Comparison of ENCODE assay signal across 18 cellular contexts in genomic region chr15:56383011-56383410, GRCh38. TPM values are rescaled to one million over a fixed set of nuclear protein-coding genes. Genes with fewer than 3 reads are reported as not detected.
DNase-seq lines count a peak whose midpoint lies in the region; ATAC-seq and TF ChIP-seq lines count a peak whose summit lies in the region.
"Had no signal": no experiment of that assay in that cellular context is flagged by ENCODE, and none has a peak within 500 bp of the region (broad histone marks: within the 10 kb centered on the region; RNA-seq: fewer than 3 reads in every experiment).

No MANE protein-coding gene starts in this region.

- H3K9ac ChIP-seq in HCT116 (ENCODE audit: low read length): no peak overlapping the region
- H3K9ac ChIP-seq: BLaER1 treated with 17β-estradiol and CSF1 and Interleukin-3, amounts not matched to agents 10 nM and 100 nM had no signal

- H3K27ac ChIP-seq in HCT116 (ENCODE audit: low read depth, low read length): no peak overlapping the region
- H3K27ac ChIP-seq in RWPE2 (ENCODE audit: poor library complexity, severe bottlenecking): no peak overlapping the region
- H3K27ac ChIP-seq in epithelial cell of prostate: no peak overlapping the region
- H3K27ac ChIP-seq: BLaER1 treated with 17β-estradiol and CSF1 and Interleukin-3, amounts not matched to agents 10 nM and 100 nM had no signal

- H3K36me3 ChIP-seq in HCT116 (ENCODE audit: control insufficient read depth in 1 of 2, insufficient read depth in 2 of 2, low read length in 2 of 2) (no peaks in the 10 kb centered on the region), RWPE2 (ENCODE audit: low read depth) (no peaks in the 10 kb centered on the region)
- H3K36me3 ChIP-seq: BLaER1 treated with 17β-estradiol and CSF1 and Interleukin-3, amounts not matched to agents 10 nM and 100 nM; HAP-1 had no signal

- H3K9me3 Mint-ChIP-seq in natural killer cell: peaks cover 6 to 27% of the 10 kb centered on the region in 2 donors
- peaks cover 14 to 36% (median 30%) of the 10 kb centered on the region in 9 donors for H3K9me3 Mint-ChIP-seq in naive thymus-derived CD8-positive, alpha-beta T cell
- peaks cover 13 to 17% of the 10 kb centered on the region in 2 donors for H3K9me3 Mint-ChIP-seq in activated T-cell treated with anti-CD3 and anti-CD28 coated beads, Interleukin-2, amount 50 U/mL, for 72 hours

- H2AFZ ChIP-seq in HCT116 (ENCODE audit: low read depth, low read length, poor library complexity, severe bottlenecking): no peak overlapping the region

- TF ChIP-seq RAD21 in HCT116 (IDR thresholded peaks at IDR 0.05; ENCODE audit: low read depth): no peak

- H4K20me1 ChIP-seq in HCT116 (ENCODE audit: insufficient read depth): no peaks in the 10 kb centered on the region
- H4K20me1 ChIP-seq: BLaER1 treated with 17β-estradiol and CSF1 and Interleukin-3, amounts not matched to agents 10 nM and 100 nM had no signal

- no peaks in the 10 kb centered on the region for H3K9me3 ChIP-seq in HCT116 (ENCODE audit: control insufficient read depth in 1 of 2, insufficient read depth in 1 of 2, low read depth in 1 of 2, low read length in 2 of 2)
- peaks cover 3% of the 10 kb centered on the region for H3K9me3 ChIP-seq in RWPE2 (ENCODE audit: severe bottlenecking)
- H3K9me3 ChIP-seq: HAP-1 had no signal

- TF ChIP-seq CTCF in HCT116 (IDR thresholded peaks at IDR 0.05 in 2 of 3, conservative IDR thresholded peaks at IDR 0.05 in 1 of 3; ENCODE audit: borderline replicate concordance in 1 of 3, insufficient read depth in 1 of 3, low read depth in 2 of 3, low read length in 2 of 3) (no peak), RWPE2 (IDR thresholded peaks at IDR 0.05; ENCODE audit: poor library complexity, severe bottlenecking) (no peak), natural killer cell (IDR thresholded peaks at IDR 0.05) (no peak)

- BruUV-seq in HCT116 (replicated peaks; lab: Mats Ljungman, UMichigan): no TSS peak

- no peaks in the 10 kb centered on the region for H3K4me1 Mint-ChIP-seq in natural killer cell
- no peaks in the 10 kb centered on the region for H3K4me1 Mint-ChIP-seq in naive thymus-derived CD8-positive, alpha-beta T cell
- H3K4me1 Mint-ChIP-seq in activated T-cell treated with anti-CD3 and anti-CD28 coated beads, Interleukin-2, amount 50 U/mL, for 72 hours (ENCODE audit: low read depth): no peaks in the 10 kb centered on the region
- H3K4me1 Mint-ChIP-seq: CD8-positive, alpha-beta memory T cell had no signal

- H3K9me2 ChIP-seq in HCT116 (ENCODE audit: insufficient read depth): no peaks in the 10 kb centered on the region

- H3K36me3 Mint-ChIP-seq in natural killer cell: peaks cover 11% of the 10 kb centered on the region
- peaks cover 0 to 29% (median 23%) of the 10 kb centered on the region in 3 donors for H3K36me3 Mint-ChIP-seq in naive thymus-derived CD8-positive, alpha-beta T cell
- peaks cover 5 to 9% of the 10 kb centered on the region in 2 donors for H3K36me3 Mint-ChIP-seq in activated T-cell treated with anti-CD3 and anti-CD28 coated beads, Interleukin-2, amount 50 U/mL, for 72 hours (ENCODE audit: insufficient read depth in 2 of 2)

- H3K4me3 ChIP-seq in HCT116 (replicated peaks in 1 of 2; ENCODE audit: low read depth in 1 of 2, low read length in 2 of 2) (no peak overlapping the region), RWPE2 (ENCODE audit: severe bottlenecking) (no peak overlapping the region)
- H3K4me3 ChIP-seq: BLaER1 treated with 17β-estradiol and CSF1 and Interleukin-3, amounts not matched to agents 10 nM and 100 nM; HAP-1 had no signal

- RAD21 ChIA-PET in HCT116 (lab: Charles Lee; ENCODE audit: low non-redundant PET in 1 of 2, low total read pairs in 2 of 2, uncharacterized antibody in 2 of 2, unreplicated experiment in 2 of 2): no interaction called here

- no peak overlapping the region for H3K27ac Mint-ChIP-seq in natural killer cell
- H3K27ac Mint-ChIP-seq in naive thymus-derived CD8-positive, alpha-beta T cell: no peak overlapping the region
- H3K27ac Mint-ChIP-seq in activated T-cell treated with anti-CD3 and anti-CD28 coated beads, Interleukin-2, amount 50 U/mL, for 72 hours: no peak overlapping the region
- H3K27ac Mint-ChIP-seq: CD8-positive, alpha-beta memory T cell; IgD-negative memory B cell had no signal

- H3K27me3 Mint-ChIP-seq in natural killer cell (ENCODE audit: low read depth in 2 of 2): peaks cover 0 to 3% of the 10 kb centered on the region in 2 donors
- peaks cover 5 to 11% (median 6%) of the 10 kb centered on the region in 5 donors for H3K27me3 Mint-ChIP-seq in naive thymus-derived CD8-positive, alpha-beta T cell
- no peaks in the 10 kb centered on the region for H3K27me3 Mint-ChIP-seq in activated T-cell treated with anti-CD3 and anti-CD28 coated beads, Interleukin-2, amount 50 U/mL, for 72 hours (ENCODE audit: low read depth)
- H3K27me3 Mint-ChIP-seq: IgD-negative memory B cell had no signal

- no peak overlapping the region for H3K4me3 Mint-ChIP-seq in natural killer cell
- H3K4me3 Mint-ChIP-seq in naive thymus-derived CD8-positive, alpha-beta T cell: no peak overlapping the region
- no peak overlapping the region for H3K4me3 Mint-ChIP-seq in activated T-cell treated with anti-CD3 and anti-CD28 coated beads, Interleukin-2, amount 50 U/mL, for 72 hours
- H3K4me3 Mint-ChIP-seq: CD8-positive, alpha-beta memory T cell had no signal

- H3K27me3 ChIP-seq in HCT116 (ENCODE audit: insufficient read depth, low read length): no peaks in the 10 kb centered on the region
- no peaks in the 10 kb centered on the region for H3K27me3 ChIP-seq in RWPE2 (ENCODE audit: insufficient read depth, poor library complexity, severe bottlenecking)
- H3K27me3 ChIP-seq: BLaER1 treated with 17β-estradiol and CSF1 and Interleukin-3, amounts not matched to agents 10 nM and 100 nM had no signal

- no peak overlapping the region for H3K4me2 ChIP-seq in HCT116 (ENCODE audit: low read length)
- H3K4me2 ChIP-seq: BLaER1 treated with 17β-estradiol and CSF1 and Interleukin-3, amounts not matched to agents 10 nM and 100 nM had no signal

- H3K4me1 ChIP-seq in HCT116 (ENCODE audit: control insufficient read depth in 1 of 2, insufficient read depth in 2 of 2, low read length in 2 of 2) (peaks cover 0 to 6% of the 10 kb centered on the region in 2 experiments; a peak in 1 of 4 replicates), RWPE2 (ENCODE audit: insufficient read depth, poor library complexity, severe bottlenecking) (no peaks in the 10 kb centered on the region)
- H3K4me1 ChIP-seq: BLaER1 treated with 17β-estradiol and CSF1 and Interleukin-3, amounts not matched to agents 10 nM and 100 nM; HAP-1 had no signal

- intact Hi-C loops in HCT116 (cut with micrococcal nuclease): no loop called here
- intact Hi-C loops in natural killer cell (cut with micrococcal nuclease): no loop called here

- POLR2A ChIA-PET in HCT116 (lab: Charles Lee): no interaction called here
- POLR2A ChIA-PET in naive thymus-derived CD8-positive, alpha-beta T cell (lab: Charles Lee): no interaction called here

- H3K79me2 ChIP-seq in HCT116 (ENCODE audit: insufficient read depth, low read length): no peaks in the 10 kb centered on the region

- ATAC-seq in HCT116 (peak; percentile 66), RWPE2 (ENCODE audit: low read depth) (peak; percentile 49; the same call in 1 of the 3 replicates), GM21423 (IDR thresholded peaks at IDR 0.05; ENCODE audit: unreplicated experiment) (no peak), natural killer cell (no peak)
- ATAC-seq in naive thymus-derived CD8-positive, alpha-beta T cell: no peak
- no peak for ATAC-seq in activated T-cell treated with anti-CD3 and anti-CD28 coated beads, Interleukin-2, amount 50 U/mL, for 72 hours (replicated peaks in 1 of 2)

- CTCF ChIA-PET in HCT116 (lab: Charles Lee): no interaction called here

- TF ChIP-seq POLR2A in HCT116 (IDR thresholded peaks at IDR 0.05; ENCODE audit: borderline replicate concordance, extremely low read depth, insufficient read depth, insufficient read length): no peak

- DNase-seq in HCT116 (ENCODE audit: low read depth, low spot score): no peak
- no peak for DNase-seq in RWPE2 (ENCODE audit: low spot score)
- peak; percentile 12 for DNase-seq in epithelial cell of prostate (ENCODE audit: low read depth, low spot score)
- no peak for DNase-seq in natural killer cell
- no peak for DNase-seq in naive thymus-derived CD8-positive, alpha-beta T cell
- no peak for DNase-seq in activated T-cell treated with anti-CD3 and anti-CD28 coated beads, Interleukin-2, amount 50 U/mL, for 72 hours
- DNase-seq: CD8-positive, alpha-beta memory T cell; GF-D8; Kasumi-1; NCI-H1105; NCI-H1694; NCI-H510A treated with DMSO at 0.1 percent for 48 hours; NCI-H82; SHP77 treated with DMSO at 0.1 percent for 48 hours had no signal

TF ChIP-seq in HCT116, 20 proteins besides CTCF, POLR2A, EP300 and RAD21 (continues in another document):
- TF ChIP-seq ZFX (IDR thresholded peaks at IDR 0.05) (no peak), REST (IDR thresholded peaks at IDR 0.05; ENCODE audit: low read depth) (no peak), SRF (IDR thresholded peaks at IDR 0.05; ENCODE audit: low read depth) (no peak)

RNA-seq across cellular contexts. Expression of gene TEX9, which starts 17.8 kb away (rescaled TPM):
- total RNA-seq in HCT116 (2021; ENCODE audit: unreplicated experiment) (5.2 TPM), natural killer cell (1 to 10 TPM in 2 of 3 donors, under 1 TPM in 1; 0.54 to 1.1 (median 1.1) TPM)
- 1.2 and 1.6 TPM in 2 replicates for polyA plus RNA-seq in HCT116 (2012)
- 1 to 10 TPM; 3.0 to 3.8 TPM for total RNA-seq in naive thymus-derived CD8-positive, alpha-beta T cell
- under 1 TPM; 0.16 to 0.94 (median 0.75) TPM for polyA plus RNA-seq in naive thymus-derived CD8-positive, alpha-beta T cell
- 1 to 10 TPM; 1.2 to 2.6 TPM for total RNA-seq in activated T-cell treated with anti-CD3 and anti-CD28 coated beads, Interleukin-2, amount 50 U/mL, for 72 hours

Comparison
In these comparisons a context has a peak if more than half of its experiments do, and no peak if none do; other contexts are left out.
1. ATAC-seq: peak in HCT116 (single experiment) and RWPE2 (single experiment); none in GM21423 (single experiment), natural killer cell (0 of 3), naive thymus-derived CD8-positive, alpha-beta T cell (0 of 2) and activated T-cell treated with anti-CD3 and anti-CD28 coated beads, Interleukin-2, amount 50 U/mL, for 72 hours (0 of 2).